10 cellular contexts compared by ENCODE assay signal in the genomic region with DNA sequence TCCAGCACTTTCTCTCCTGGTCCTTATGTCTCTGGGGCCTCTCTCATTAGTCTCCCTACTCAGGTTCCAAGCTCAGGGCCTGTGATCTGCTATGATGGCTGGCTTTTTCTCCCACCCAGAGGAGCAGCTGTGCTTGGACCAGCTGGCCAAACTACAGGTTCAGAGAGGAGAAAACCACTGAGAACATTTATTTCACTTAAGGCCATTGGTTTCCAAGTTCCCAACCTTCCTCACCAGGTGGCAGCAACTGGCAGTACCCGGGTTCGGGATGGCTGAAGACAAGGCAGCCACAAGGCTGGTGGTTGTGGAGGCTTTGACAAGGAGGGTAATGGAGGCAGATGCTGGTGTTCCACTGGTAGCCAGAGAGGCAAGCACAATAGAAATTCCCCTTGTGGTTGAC. TPM values are rescaled to one million over a fixed set of nuclear protein-coding genes. Genes with fewer than 3 reads are reported as not detected.
DNase-seq lines count a peak whose midpoint lies in the region; ATAC-seq and TF ChIP-seq lines count a peak whose summit lies in the region.
"Had no signal": no experiment of that assay in that cellular context is flagged by ENCODE, and none has a peak within 500 bp of the region (broad histone marks: within the 10 kb centered on the region; RNA-seq: fewer than 3 reads in every experiment).

No MANE protein-coding gene starts in this region.

- CTCF ChIA-PET in PC-9 (lab: Charles Lee), result no interaction called here

- no peaks in the 10 kb centered on the region for H4K20me1 ChIP-seq in PC-9 (ENCODE audit: insufficient read depth)

- H3K27me3 ChIP-seq in H7 (ENCODE audit: control insufficient read depth, insufficient read depth, low read length) (no peaks in the 10 kb centered on the region), PC-9 (ENCODE audit: insufficient read depth, low read depth) (no peaks in the 10 kb centered on the region)

- H2AFZ ChIP-seq in PC-9, result no peak overlapping the region

- DNase-seq in AML-193 (lab: John Stamatoyannopoulos, UW) (peak; percentile 16 to 18), H7 (peak; percentile 65), PC-9 (no peak), fibroblast of villous mesenchyme (ENCODE audit: low read depth) (peak; percentile 17), NCI-H226 (no peak), COLO829 (ENCODE audit: low spot score) (no peak)
- DNase-seq in activated naive CD4-positive, alpha-beta T cell treated with anti-CD3 and anti-CD28 coated beads, Interleukin-2, amount 50 U/mL, for 72 hours (ENCODE audit: low spot score in 2 of 2), result no peak
- DNase-seq: activated CD4-positive, alpha-beta T cell treated with anti-CD3 and anti-CD28 coated beads for 4 hours; amniotic stem cell had no signal

- POLR2A ChIA-PET in PC-9 (lab: Charles Lee; ENCODE audit: unreplicated experiment), result no interaction called here

- H3K9me3 ChIP-seq in PC-9 (ENCODE audit: insufficient read depth, low read depth), result no peaks in the 10 kb centered on the region

- no peaks in the 10 kb centered on the region for H3K4me1 ChIP-seq in PC-9 (replicated peaks; ENCODE audit: insufficient read depth)

- TF ChIP-seq CTCF in PC-9 (conservative IDR thresholded peaks at IDR 0.05) (peak; percentile 44; the same call in 1 of the 2 replicates), fibroblast of villous mesenchyme (IDR thresholded peaks at IDR 0.05; ENCODE audit: insufficient read depth, low read depth, low read length) (peak; percentile 28)

- no peak for ATAC-seq in HG02610 (IDR thresholded peaks at IDR 0.05; ENCODE audit: unreplicated experiment)
- no peak for ATAC-seq in activated naive CD4-positive, alpha-beta T cell treated with anti-CD3 and anti-CD28 coated beads, Interleukin-2, amount 50 U/mL, for 72 hours

- H3K27ac ChIP-seq in PC-9, result no peak overlapping the region

- intact Hi-C loops in PC-9 (cut with micrococcal nuclease; ENCODE audit: unreplicated experiment), result no loop called here

- H3K79me2 ChIP-seq in PC-9 (ENCODE audit: low read depth), result no peaks in the 10 kb centered on the region

- H3F3A ChIP-seq in PC-9 (ENCODE audit: insufficient read depth, low read depth), result no peaks in the 10 kb centered on the region

- H3K4me2 ChIP-seq in PC-9, result no peak overlapping the region

- H3K36me3 Mint-ChIP-seq in activated naive CD4-positive, alpha-beta T cell treated with anti-CD3 and anti-CD28 coated beads, Interleukin-2, amount 50 U/mL, for 72 hours, result no peaks in the 10 kb centered on the region

- BruUV-seq in PC-9 (replicated peaks; lab: Mats Ljungman, UMichigan), result no TSS peak

- no peaks in the 10 kb centered on the region for H3K9me2 ChIP-seq in PC-9 (ENCODE audit: insufficient read depth)

- H3K27ac Mint-ChIP-seq in activated naive CD4-positive, alpha-beta T cell treated with anti-CD3 and anti-CD28 coated beads, Interleukin-2, amount 50 U/mL, for 72 hours, result no peak overlapping the region

- H3K4me3 ChIP-seq in H7 (ENCODE audit: insufficient read depth, low read depth, low read length) (no peak overlapping the region), PC-9 (no peak overlapping the region), fibroblast of villous mesenchyme (ENCODE audit: low read depth, low read length) (no peak overlapping the region)

- H3K9me3 Mint-ChIP-seq in activated naive CD4-positive, alpha-beta T cell treated with anti-CD3 and anti-CD28 coated beads, Interleukin-2, amount 50 U/mL, for 72 hours, result no peaks in the 10 kb centered on the region

- no peaks in the 10 kb centered on the region for H3K36me3 ChIP-seq in H7 (replicated peaks; ENCODE audit: control insufficient read depth, insufficient read depth, low read length)
- H3K36me3 ChIP-seq in PC-9 (ENCODE audit: low read depth), result no peaks in the 10 kb centered on the region

RNA-seq across cellular contexts. Expression of a gene that starts 29.9 kb away (rescaled TPM):
- total RNA-seq in H7 (2014; rRNA removed; shearing (Covaris generic)), result 28.4 and 31.0 TPM in 2 replicates
- total RNA-seq in PC-9 (2021) (33.0 and 60.8 TPM in 2 replicates), fibroblast of villous mesenchyme (17.4 and 34.1 TPM in 2 replicates)
- total RNA-seq in activated naive CD4-positive, alpha-beta T cell treated with anti-CD3 and anti-CD28 coated beads, Interleukin-2, amount 50 U/mL, for 72 hours, result 10 to 100 TPM; 24.4 to 45.0 TPM

RNA-seq across cellular contexts. Expression of a gene that starts 30.5 kb away (rescaled TPM):
- total RNA-seq in H7 (2014; rRNA removed; shearing (Covaris generic)), result 1.2 TPM in 1 of 2 replicates, not detected in the other
- 0.38 and 0.48 TPM in 2 replicates for total RNA-seq in PC-9 (2021)
- under 0.01 TPM in 2 replicates for total RNA-seq in fibroblast of villous mesenchyme
- 1 to 10 TPM in 1 of 2 donors, under 1 TPM in 1; 0.57 to 7.5 TPM for total RNA-seq in activated naive CD4-positive, alpha-beta T cell treated with anti-CD3 and anti-CD28 coated beads, Interleukin-2, amount 50 U/mL, for 72 hours

Comparison
In these comparisons a context has a peak if more than half of its experiments do, and no peak if none do; other contexts are left out.
1. DNase-seq: peak in AML-193 (2 of 2), H7 (single experiment) and fibroblast of villous mesenchyme (single experiment); none in PC-9 (0 of 2), NCI-H226 (single experiment), COLO829 (single experiment) and activated naive CD4-positive, alpha-beta T cell treated with anti-CD3 and anti-CD28 coated beads, Interleukin-2, amount 50 U/mL, for 72 hours (0 of 2).